ENCODE assay signal across 17 cellular contexts in the genomic region with DNA sequence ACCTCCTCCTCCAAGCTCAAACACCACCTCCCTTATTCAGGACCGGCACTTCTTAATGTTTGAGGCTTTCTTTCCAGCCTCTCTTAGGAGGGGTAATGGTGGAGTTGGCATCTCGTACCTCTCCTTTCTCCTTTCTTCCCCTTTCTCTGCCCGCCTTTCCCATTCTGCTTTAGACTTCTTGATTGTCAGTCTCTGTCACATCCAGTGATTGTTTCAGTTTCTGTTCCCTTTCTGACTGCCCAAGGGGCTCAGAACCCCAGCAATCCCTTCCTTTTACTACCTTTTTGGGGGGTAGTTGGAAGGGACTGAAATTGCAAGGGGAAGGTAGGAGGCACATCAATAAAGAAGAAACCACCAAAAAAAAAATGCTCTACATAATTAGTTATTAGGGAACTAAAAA. TPM values are rescaled to one million over a fixed set of nuclear protein-coding genes. Genes with fewer than 3 reads are reported as not detected.
DNase-seq lines count a peak whose midpoint lies in the region; ATAC-seq and TF ChIP-seq lines count a peak whose summit lies in the region.
"Had no signal": no experiment of that assay in that cellular context is flagged by ENCODE, and none has a peak within 500 bp of the region (broad histone marks: within the 10 kb centered on the region; RNA-seq: fewer than 3 reads in every experiment).

No MANE protein-coding gene starts in this region.

- H3K27ac Mint-ChIP-seq in IgD-negative memory B cell = peak overlapping the region; percentile 78 to 94 (median 82)
- H3K27ac Mint-ChIP-seq in activated CD4-positive, alpha-beta memory T cell treated with anti-CD3 and anti-CD28 coated beads, Interleukin-2, amount 10 ng/mL, durations not matched to agents 7 days and 5 days = peak overlapping the region; percentile 47
- H3K27ac Mint-ChIP-seq in naive thymus-derived CD4-positive, alpha-beta T cell = peak overlapping the region; percentile 58 to 91 (median 78)
- H3K27ac Mint-ChIP-seq: type B pancreatic cell had no signal

- H3K9me3 ChIP-seq in naive thymus-derived CD4-positive, alpha-beta T cell (ENCODE audit: control insufficient read depth in 2 of 3, low read length in 3 of 3) = no peaks in the 10 kb centered on the region
- no peaks in the 10 kb centered on the region for H3K9me3 ChIP-seq in thyroid gland
- H3K9me3 ChIP-seq: esophagus squamous epithelium had no signal

- H3K27me3 ChIP-seq in naive thymus-derived CD4-positive, alpha-beta T cell (ENCODE audit: control insufficient read depth in 2 of 2, insufficient read depth in 2 of 2, low read length in 2 of 2) = no peaks in the 10 kb centered on the region
- H3K27me3 ChIP-seq in thyroid gland = no peaks in the 10 kb centered on the region
- H3K27me3 ChIP-seq: esophagus squamous epithelium had no signal

- H3K4me1 ChIP-seq in naive thymus-derived CD4-positive, alpha-beta T cell (ENCODE audit: control insufficient read depth in 2 of 2, insufficient read depth in 2 of 2, low read length in 2 of 2) = peaks cover 30 to 31% of the 10 kb centered on the region in 2 donors
- H3K4me1 ChIP-seq in thyroid gland = peaks cover 11 to 14% of the 10 kb centered on the region in 2 donors

- H3K27ac ChIP-seq in naive thymus-derived CD4-positive, alpha-beta T cell (ENCODE audit: low read depth, low read length) = no peak overlapping the region
- H3K27ac ChIP-seq in thyroid gland = no peak overlapping the region
- H3K27ac ChIP-seq: 22Rv1, esophagus squamous epithelium had no signal

- H3K9me3 Mint-ChIP-seq in IgD-negative memory B cell = no peaks in the 10 kb centered on the region
- H3K9me3 Mint-ChIP-seq in activated CD4-positive, alpha-beta memory T cell treated with anti-CD3 and anti-CD28 coated beads, Interleukin-2, amount 10 ng/mL, durations not matched to agents 7 days and 5 days = no peaks in the 10 kb centered on the region
- H3K9me3 Mint-ChIP-seq in naive thymus-derived CD4-positive, alpha-beta T cell = no peaks in the 10 kb centered on the region
- H3K9me3 Mint-ChIP-seq: type B pancreatic cell had no signal

- H3K4me1 Mint-ChIP-seq in IgD-negative memory B cell = peaks cover 45 to 52% (median 46%) of the 10 kb centered on the region in 3 donors
- H3K4me1 Mint-ChIP-seq in activated CD4-positive, alpha-beta memory T cell treated with anti-CD3 and anti-CD28 coated beads, Interleukin-2, amount 10 ng/mL, durations not matched to agents 7 days and 5 days = peaks cover 47% of the 10 kb centered on the region
- peaks cover 47 to 81% (median 65%) of the 10 kb centered on the region in 7 donors for H3K4me1 Mint-ChIP-seq in naive thymus-derived CD4-positive, alpha-beta T cell

- H3K4me3 ChIP-seq in naive thymus-derived CD4-positive, alpha-beta T cell (ENCODE audit: low read length) = no peak overlapping the region
- H3K4me3 ChIP-seq in thyroid gland (replicated peaks in 1 of 3) = no peak overlapping the region
- H3K4me3 ChIP-seq: esophagus squamous epithelium had no signal

- no peak for TF ChIP-seq CTCF in thyroid gland (IDR thresholded peaks at IDR 0.05)

- CTCF ChIA-PET in activated CD4-positive, alpha-beta memory T cell treated with anti-CD3 and anti-CD28 coated beads, Interleukin-2, amount 10 ng/mL, durations not matched to agents 7 days and 5 days (lab: Charles Lee) = no interaction called here
- CTCF ChIA-PET in naive thymus-derived CD4-positive, alpha-beta T cell (lab: Charles Lee) = interaction anchor here (1.3 kb wide), 1 partner anchor 25 kb away, joined by 3 read pairs; no protein-coding TSS in a partner anchor

- peak overlapping the region in 3 of 4 donors; percentile 66 to 91 (median 85) for H3K4me3 Mint-ChIP-seq in IgD-negative memory B cell
- H3K4me3 Mint-ChIP-seq in activated CD4-positive, alpha-beta memory T cell treated with anti-CD3 and anti-CD28 coated beads, Interleukin-2, amount 10 ng/mL, durations not matched to agents 7 days and 5 days = peak overlapping the region; percentile 16
- H3K4me3 Mint-ChIP-seq in naive thymus-derived CD4-positive, alpha-beta T cell = peak overlapping the region; percentile 36 to 85 (median 61)
- H3K4me3 Mint-ChIP-seq: type B pancreatic cell had no signal

- H3K36me3 ChIP-seq in naive thymus-derived CD4-positive, alpha-beta T cell (ENCODE audit: control insufficient read depth in 2 of 3, insufficient read depth in 3 of 3, low read length in 3 of 3) = peaks cover 3 to 23% (median 4%) of the 10 kb centered on the region in 3 experiments
- no peaks in the 10 kb centered on the region for H3K36me3 ChIP-seq in thyroid gland

- peaks cover 3% of the 10 kb centered on the region for H3K36me3 Mint-ChIP-seq in IgD-negative memory B cell
- peaks cover 53% of the 10 kb centered on the region for H3K36me3 Mint-ChIP-seq in activated CD4-positive, alpha-beta memory T cell treated with anti-CD3 and anti-CD28 coated beads, Interleukin-2, amount 10 ng/mL, durations not matched to agents 7 days and 5 days (ENCODE audit: low read depth)
- peaks cover 0 to 37% (median 20%) of the 10 kb centered on the region in 5 donors for H3K36me3 Mint-ChIP-seq in naive thymus-derived CD4-positive, alpha-beta T cell

- POLR2A ChIA-PET in activated CD4-positive, alpha-beta memory T cell treated with anti-CD3 and anti-CD28 coated beads, Interleukin-2, amount 10 ng/mL, durations not matched to agents 7 days and 5 days (lab: Charles Lee) = no interaction called here
- POLR2A ChIA-PET in naive thymus-derived CD4-positive, alpha-beta T cell (lab: Charles Lee) = no interaction called here

- ATAC-seq in naive thymus-derived CD4-positive, alpha-beta T cell = no peak
- no peak for ATAC-seq in GM21528 (IDR thresholded peaks at IDR 0.05; ENCODE audit: low FRiP score, unreplicated experiment)
- ATAC-seq: SK-N-SH treated with all-trans-retinoic acid at 6 μM for 48 hours had no signal

- DNase-seq in SIG-M5 treated with dmso at 0.1 percent for 504 hours (lab: John Stamatoyannopoulos, UW; ENCODE audit: unreplicated experiment) (peak; percentile 65), SIG-M5 (lab: John Stamatoyannopoulos, UW) (no peak), thyroid gland (no peak), dedifferentiated amniotic fluid mesenchymal stem cell (ENCODE audit: extremely low spot score) (no peak)
- DNase-seq in activated CD4-positive, alpha-beta memory T cell treated with anti-CD3 and anti-CD28 coated beads, Interleukin-2, amount 10 ng/mL, durations not matched to agents 7 days and 5 days = no peak
- DNase-seq in naive thymus-derived CD4-positive, alpha-beta T cell = no peak
- DNase-seq: activated CD4-positive, alpha-beta T cell treated with anti-CD3 and anti-CD28 coated beads for 1 hour; DMS 273 treated with DMSO at 0.1 percent for 48 hours; esophagus squamous epithelium; mesendoderm; NCI-H187; stimulated activated CD4-positive, alpha-beta T cell treated with anti-CD3 and anti-CD28 coated beads, Interleukin-12 subunit alpha, Interleukin-12 subunit beta, amount 100 ng/mL, for 4 hours had no signal

- 93 to 94% methylated on average over 3 of the region's 3 CpGs for WGBS in thyroid gland, 2 donors

- no peak for TF ChIP-seq POLR2A in thyroid gland (IDR thresholded peaks at IDR 0.05)

- no peaks in the 10 kb centered on the region for H3K27me3 Mint-ChIP-seq in IgD-negative memory B cell
- H3K27me3 Mint-ChIP-seq in activated CD4-positive, alpha-beta memory T cell treated with anti-CD3 and anti-CD28 coated beads, Interleukin-2, amount 10 ng/mL, durations not matched to agents 7 days and 5 days = no peaks in the 10 kb centered on the region
- no peaks in the 10 kb centered on the region for H3K27me3 Mint-ChIP-seq in naive thymus-derived CD4-positive, alpha-beta T cell
- H3K27me3 Mint-ChIP-seq: type B pancreatic cell had no signal

- intact Hi-C loops in naive thymus-derived CD4-positive, alpha-beta T cell (cut with micrococcal nuclease) = no loop called here
- intact Hi-C loops in thyroid gland (cut with DNase I) = no loop called here

RNA-seq across cellular contexts. Expression of gene ELK4, which starts 5.6 kb away (rescaled TPM):
- polyA plus RNA-seq in IgD-negative memory B cell = 4.7 TPM
- 10 to 100 TPM; 80.6 to 83.0 TPM for total RNA-seq in activated CD4-positive, alpha-beta memory T cell treated with anti-CD3 and anti-CD28 coated beads, Interleukin-2, amount 10 ng/mL, durations not matched to agents 7 days and 5 days
- total RNA-seq in naive thymus-derived CD4-positive, alpha-beta T cell = 100 to 1,000 TPM; 104 to 250 (median 156) TPM
- polyA plus RNA-seq in naive thymus-derived CD4-positive, alpha-beta T cell = 1 to 10 TPM; 4.0 to 7.3 TPM
- total RNA-seq in thyroid gland = 10 to 100 TPM; 18.0 to 33.9 (median 28.4) TPM

RNA-seq across cellular contexts. Expression of gene SLC45A3, which starts 54.1 kb away (rescaled TPM):
- 1.9 TPM for polyA plus RNA-seq in IgD-negative memory B cell
- total RNA-seq in activated CD4-positive, alpha-beta memory T cell treated with anti-CD3 and anti-CD28 coated beads, Interleukin-2, amount 10 ng/mL, durations not matched to agents 7 days and 5 days = under 1 TPM in 1 of 2 experiments, not detected in 1; 0.18 TPM
- 1 to 10 TPM in 2 of 5 experiments, under 1 TPM in 3; 0.10 to 8.7 (median 0.54) TPM for total RNA-seq in naive thymus-derived CD4-positive, alpha-beta T cell
- polyA plus RNA-seq in naive thymus-derived CD4-positive, alpha-beta T cell = not detected
- total RNA-seq in thyroid gland = 1 to 10 TPM; 1.4 to 6.7 (median 2.6) TPM

Comparison
In these comparisons a context has a peak if more than half of its experiments do, and no peak if none do; other contexts are left out.
1. H3K4me3 Mint-ChIP-seq: peak in every context shown above with its lines; median percentile 85 in IgD-negative memory B cell; 61 in naive thymus-derived CD4-positive, alpha-beta T cell; 16 in activated CD4-positive, alpha-beta memory T cell treated with anti-CD3 and anti-CD28 coated beads, Interleukin-2, amount 10 ng/mL, durations not matched to agents 7 days and 5 days.